8 cellular contexts compared by ENCODE assay signal in the genomic region with DNA sequence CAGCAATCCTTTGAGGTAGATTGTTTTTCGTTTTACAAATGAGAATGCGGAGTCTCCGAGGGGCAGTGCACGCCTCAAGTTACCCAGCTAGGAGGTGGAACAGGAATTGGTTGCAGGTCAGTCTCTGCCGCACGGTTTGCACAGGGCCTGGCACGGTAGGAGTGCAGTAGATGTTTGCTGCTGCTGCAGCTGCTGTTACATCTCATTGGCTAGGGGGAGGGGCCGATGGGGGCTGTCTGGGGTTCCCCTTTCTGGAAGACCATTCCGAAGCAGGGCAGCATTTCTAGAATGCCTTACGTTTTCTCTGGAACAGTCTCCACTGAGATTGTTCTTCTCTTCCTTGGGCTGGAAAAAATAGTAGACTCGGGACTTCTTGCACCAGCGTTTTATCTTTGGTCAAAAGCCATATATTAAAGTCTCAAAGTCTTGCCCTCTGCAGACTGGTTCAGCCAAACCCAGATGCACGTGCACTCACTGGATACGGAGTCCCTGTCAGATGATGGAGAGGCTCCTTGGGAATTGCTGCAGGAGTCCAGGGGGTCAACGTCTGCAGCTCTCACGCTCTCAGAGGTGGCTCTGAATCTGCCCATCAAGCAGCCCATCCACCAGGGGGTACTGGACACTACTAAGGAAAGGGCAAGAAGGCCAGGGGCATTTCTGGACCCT. TPM values are rescaled to one million over a fixed set of nuclear protein-coding genes. Genes with fewer than 3 reads are reported as not detected.
DNase-seq lines count a peak whose midpoint lies in the region; ATAC-seq and TF ChIP-seq lines count a peak whose summit lies in the region.

No MANE protein-coding gene starts in this region.

- H3K36me3 Mint-ChIP-seq in naive B cell, result no peaks in the 10 kb centered on the region

- peaks cover 18% of the 10 kb centered on the region for H3K4me1 ChIP-seq in SJSA1 (replicated peaks)

- no peaks in the 10 kb centered on the region for H3K9me3 ChIP-seq in SJSA1 (replicated peaks)

- H3K27ac Mint-ChIP-seq in naive B cell, result peak overlapping the region; percentile 86 to 98 (median 96)

- peaks cover 41 to 62% (median 54%) of the 10 kb centered on the region in 3 donors for H3K4me1 Mint-ChIP-seq in naive B cell

- in situ Hi-C loops in G401 (cut with HindIII; ENCODE audit: low sequenced_read_pairs), result no loop called here
- in situ Hi-C loops in GM13976 (cut with MboI; ENCODE audit: low sequenced_read_pairs, unreplicated experiment), result no loop called here

- peak overlapping the region; percentile 81 for H3K4me3 ChIP-seq in SJSA1

- H3K27ac ChIP-seq in SJSA1, result no peak overlapping the region

- H3K27me3 Mint-ChIP-seq in naive B cell, result no peaks in the 10 kb centered on the region

- no peaks in the 10 kb centered on the region for H3K27me3 ChIP-seq in SJSA1 (replicated peaks)

- TF ChIP-seq CTCF in GM13976 (IDR thresholded peaks at IDR 0.05; ENCODE audit: borderline replicate concordance, control extremely low read depth, extremely low read depth, insufficient read depth, missing control alignments), result no peak

- peaks cover 25% of the 10 kb centered on the region for H3K36me3 ChIP-seq in SJSA1

- peak overlapping the region; percentile 92 to 98 (median 96) for H3K4me3 Mint-ChIP-seq in naive B cell

- ATAC-seq in naive B cell (ENCODE audit: low read depth in 2 of 2), result peak; percentile 14 to 20
- ATAC-seq in GM18502 (IDR thresholded peaks at IDR 0.05; ENCODE audit: poor library complexity, unreplicated experiment), result no peak
- ATAC-seq in HG03520 (IDR thresholded peaks at IDR 0.05; ENCODE audit: unreplicated experiment), result no peak

- DNase-seq in G401 (ENCODE audit: low spot score) (peak; percentile 31), SJSA1 (ENCODE audit: low read depth in 1 of 2, low spot score in 2 of 2) (no peak), naive B cell (peak; percentile 51), SHP77 treated with DMSO at 0.1 percent for 48 hours (lab: John Stamatoyannopoulos, UW) (no peak), GM13976 (ENCODE audit: low spot score) (no peak)
- DNase-seq in central memory CD4-positive, alpha-beta T cell, result peak; percentile 23

- no peaks in the 10 kb centered on the region for H3K9me3 Mint-ChIP-seq in naive B cell

RNA-seq across cellular contexts. Expression of a gene that starts 1.2 kb away (rescaled TPM):
- 27.7 and 34.3 TPM in 2 replicates for total RNA-seq in G401 (2014; rRNA removed; shearing (Covaris generic))
- total RNA-seq in SJSA1 (2014; rRNA removed; shearing (Covaris generic)), result 2.1 and 3.4 TPM in 2 replicates
- 10 to 100 TPM; 12.7 to 23.9 (median 14.9) TPM for polyA plus RNA-seq in naive B cell (ENCODE audit: low read depth in 6 of 6)

RNA-seq across cellular contexts. Expression of a gene that starts 1.4 kb away (rescaled TPM):
- total RNA-seq in G401 (2014; rRNA removed; shearing (Covaris generic)), result 23.4 and 49.4 TPM in 2 replicates
- total RNA-seq in SJSA1 (2014; rRNA removed; shearing (Covaris generic)), result 56.2 and 59.3 TPM in 2 replicates
- polyA plus RNA-seq in naive B cell (ENCODE audit: low read depth in 6 of 6), result 100 to 1,000 TPM; 100 to 148 (median 120) TPM

RNA-seq across cellular contexts. Expression of a gene that starts 12.5 kb away (rescaled TPM):
- total RNA-seq in G401 (2014; rRNA removed; shearing (Covaris generic)), result 30.8 and 43.1 TPM in 2 replicates
- total RNA-seq in SJSA1 (2014; rRNA removed; shearing (Covaris generic)), result 29.4 and 42.8 TPM in 2 replicates
- 10 to 100 TPM; 47.1 to 70.0 (median 62.7) TPM for polyA plus RNA-seq in naive B cell (ENCODE audit: low read depth in 6 of 6)

RNA-seq across cellular contexts. Expression of a gene that starts 33.5 kb away (rescaled TPM):
- total RNA-seq in G401 (2014; rRNA removed; shearing (Covaris generic)), result 16.5 and 16.7 TPM in 2 replicates
- total RNA-seq in SJSA1 (2014; rRNA removed; shearing (Covaris generic)), result 24.9 and 38.3 TPM in 2 replicates
- polyA plus RNA-seq in naive B cell (ENCODE audit: low read depth in 6 of 6), result 10 to 100 TPM in 4 of 6 donors, 1 to 10 TPM in 2; 8.2 to 26.0 (median 12.3) TPM

Comparison
In these comparisons a context has a peak if more than half of its experiments do, and no peak if none do; other contexts are left out.
1. DNase-seq: peak in G401 (single experiment), central memory CD4-positive, alpha-beta T cell (single experiment) and naive B cell (single experiment); none in SJSA1 (0 of 2), SHP77 treated with DMSO at 0.1 percent for 48 hours (single experiment) and GM13976 (single experiment).
2. ATAC-seq: peak in naive B cell (2 of 2); none in GM18502 (single experiment) and HG03520 (single experiment).